ENCODE assay signal across 19 cellular contexts in genomic region chr6:33665957-33666356, GRCh38.
"Had no signal": no experiment of that assay in that cellular context is flagged by ENCODE, and none has a peak within 500 bp of the region (broad histone marks: within the 10 kb centered on the region; RNA-seq: fewer than 3 reads in every experiment).

No MANE protein-coding gene starts in this region.

- ATAC-seq: activated CD8-positive, alpha-beta memory T cell treated with anti-CD3 and anti-CD28 coated beads, Interleukin-2, amount 10 ng/mL, durations not matched to agents 7 days and 5 days; activated T-helper 17 cell treated with anti-CD3 and anti-CD28 coated beads, Interleukin-2, amount 50 U/mL, for 72 hours; body of pancreas; mucosa of descending colon had no signal

- H3K9me3 ChIP-seq: body of pancreas, colonic mucosa, mucosa of descending colon, right atrium auricular region, suprapubic skin, transverse colon, uterus had no signal

- DNase-seq: activated CD4-positive, alpha-beta memory T cell treated with anti-CD3 and anti-CD28 coated beads, Interleukin-2, amount 10 ng/mL, durations not matched to agents 7 days and 5 days; activated CD4-positive, alpha-beta T cell treated with anti-CD3 and anti-CD28 coated beads for 4 hours; activated CD8-positive, alpha-beta memory T cell treated with anti-CD3 and anti-CD28 coated beads, Interleukin-2, amount 10 ng/mL, durations not matched to agents 7 days and 5 days; activated naive CD4-positive, alpha-beta T cell; activated naive CD8-positive, alpha-beta T cell treated with anti-CD3 and anti-CD28 coated beads for 36 hours; body of pancreas; colonic mucosa; erythroblast; foreskin melanocyte; glutamatergic neuron; mucosa of descending colon; naive B cell; stimulated activated CD4-positive, alpha-beta T cell treated with anti-CD3 and anti-CD28 coated beads, Interleukin-2, amount 100 ng/mL, for 24 hours; transverse colon; uterus had no signal

- H3K36me3 ChIP-seq: uterus had no signal

- H3K4me3 ChIP-seq: body of pancreas, colonic mucosa, mucosa of descending colon, right atrium auricular region, suprapubic skin, transverse colon, uterus had no signal

- H3K4me1 ChIP-seq: body of pancreas, colonic mucosa, right atrium auricular region, transverse colon, uterus had no signal

- FAIRE-seq: endometrium had no signal

- H3K27me3 ChIP-seq: body of pancreas, colonic mucosa, right atrium auricular region, suprapubic skin, transverse colon, uterus had no signal

- H3K27ac ChIP-seq: body of pancreas, colonic mucosa, right atrium auricular region, suprapubic skin, transverse colon, uterus had no signal
